ENCODE assay signal across 26 cellular contexts in genomic region chr5:167339205-167339604, GRCh38.
"Had no signal": no experiment of that assay in that cellular context is flagged by ENCODE, and none has a peak within 500 bp of the region (broad histone marks: within the 10 kb centered on the region; RNA-seq: fewer than 3 reads in every experiment).

No MANE protein-coding gene starts in this region.

- H3K36me3 ChIP-seq: breast epithelium, colonic mucosa, esophagus squamous epithelium, lower lobe of right lung, right lobe of liver, upper lobe of right lung had no signal

- FAIRE-seq: keratinocyte had no signal

- DNase-seq: activated B cell treated with CpG ODN at 0.5 μM for 24 hours; activated CD4-positive, alpha-beta T cell treated with anti-CD3 and anti-CD28 coated beads for 36 hours; activated CD4-positive, alpha-beta T cell treated with anti-CD3 and anti-CD28 coated beads, Interleukin-2, amount 50 U/mL, for 4 hours; activated CD8-positive, alpha-beta memory T cell treated with anti-CD3 and anti-CD28 coated beads for 24 hours; activated CD8-positive, alpha-beta memory T cell treated with anti-CD3 and anti-CD28 coated beads, Interleukin-2, amount 50 U/mL, for 4 hours; activated T-cell treated with anti-CD3 and anti-CD28 coated beads, Interleukin-2, amount 50 U/mL, for 24 hours; colonic mucosa; dorsolateral prefrontal cortex; effector memory CD8-positive, alpha-beta T cell; esophagus squamous epithelium; lower lobe of right lung; naive B cell; nucleus accumbens; right lobe of liver; stimulated activated CD4-positive, alpha-beta T cell treated with anti-CD3 and anti-CD28 coated beads, Interleukin-15, amount 100 ng/mL, for 24 hours; stimulated activated CD4-positive, alpha-beta T cell treated with anti-CD3 and anti-CD28 coated beads, Interleukin-2, amount 100 ng/mL, for 48 hours; stimulated activated CD8-positive, alpha-beta memory T cell treated with anti-CD3 and anti-CD28 coated beads, Interleukin-4, amount 100 ng/mL, for 48 hours; stimulated activated naive B cell treated with anti-CD40 and anti-IgM and Interleukin-4, amounts not matched to agents 10 μg/mL and 1 μg/mL and 100 μg/mL, for 72 hours; T1000; upper lobe of right lung had no signal

- H3K27ac ChIP-seq: breast epithelium, colonic mucosa, dorsolateral prefrontal cortex, esophagus squamous epithelium, lower lobe of right lung, right lobe of liver, upper lobe of right lung had no signal

- ATAC-seq: activated CD4-positive, alpha-beta T cell treated with anti-CD3 and anti-CD28 coated beads for 36 hours; activated naive CD4-positive, alpha-beta T cell treated with anti-CD3 and anti-CD28 coated beads, Interleukin-2, amount 50 U/mL, for 72 hours; activated T-helper 17 cell treated with anti-CD3 and anti-CD28 coated beads, Interleukin-2, amount 50 U/mL, for 72 hours; effector memory CD8-positive, alpha-beta T cell; left lobe of liver; lower lobe of right lung; right lobe of liver; stimulated activated naive B cell treated with anti-CD40 and anti-IgM and Interleukin-4, amounts not matched to agents 10 μg/mL and 1 μg/mL and 100 μg/mL, for 72 hours; upper lobe of right lung had no signal

- H3K9me3 ChIP-seq: breast epithelium, colonic mucosa, esophagus squamous epithelium, lower lobe of right lung, right lobe of liver, upper lobe of right lung had no signal

- H3K4me3 ChIP-seq: breast epithelium, colonic mucosa, dorsolateral prefrontal cortex, esophagus squamous epithelium, lower lobe of right lung, right lobe of liver, smooth muscle cell, upper lobe of right lung had no signal

- H3K4me1 ChIP-seq: breast epithelium, colonic mucosa, esophagus squamous epithelium, lower lobe of right lung, right lobe of liver, upper lobe of right lung had no signal

- H3K27me3 ChIP-seq: breast epithelium, colonic mucosa, dorsolateral prefrontal cortex, esophagus squamous epithelium, right lobe of liver, upper lobe of right lung had no signal

- H3K4me2 ChIP-seq: smooth muscle cell had no signal
